Comparison of ENCODE assay signal across 16 cellular contexts in the genomic region with DNA sequence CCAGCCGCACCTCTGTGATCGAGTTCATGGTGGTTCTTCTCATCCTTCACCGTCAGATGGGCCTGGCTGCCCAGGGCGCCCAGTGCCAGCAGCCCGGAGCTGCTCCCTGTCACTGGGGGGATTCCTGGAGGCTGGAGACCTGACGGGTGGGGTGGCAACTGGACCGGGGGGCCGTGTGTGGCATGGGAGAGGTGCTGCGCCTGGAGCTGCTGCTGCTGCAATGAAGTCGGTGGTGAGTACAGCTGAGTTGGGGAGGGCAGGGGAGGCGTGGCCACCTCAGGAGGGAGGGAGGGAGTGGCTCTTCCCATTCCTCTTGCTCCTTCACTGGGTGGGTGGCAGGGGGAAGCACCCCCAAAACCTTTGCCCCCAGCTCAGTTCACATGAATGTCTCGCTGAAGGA.
"Had no signal": no experiment of that assay in that cellular context is flagged by ENCODE, and none has a peak within 500 bp of the region (broad histone marks: within the 10 kb centered on the region; RNA-seq: fewer than 3 reads in every experiment).

No MANE protein-coding gene starts in this region.

- H3K27me3 Mint-ChIP-seq: naive thymus-derived CD4-positive, alpha-beta T cell; stimulated activated naive CD8-positive, alpha-beta T cell treated with anti-CD3 and anti-CD28 coated beads, Interleukin-15, Interleukin-2, amounts not matched to agents 100 ng/mL and 50 ng/mL, for 24 hours had no signal

- ATAC-seq: esophagus mucosa; heart left ventricle; naive thymus-derived CD4-positive, alpha-beta T cell; psoas muscle; sciatic nerve; stimulated activated effector memory CD8-positive, alpha-beta T cell treated with anti-CD3 and anti-CD28 coated beads, Interleukin-12 subunit alpha, Interleukin-12 subunit beta, amount 100 ng/mL, for 72 hours had no signal

- H3K4me3 Mint-ChIP-seq: naive thymus-derived CD4-positive, alpha-beta T cell; nephron progenitor cell; stimulated activated effector memory CD8-positive, alpha-beta T cell treated with anti-CD3 and anti-CD28 coated beads, Interleukin-12 subunit alpha, Interleukin-12 subunit beta, amount 100 ng/mL, for 72 hours; stimulated activated naive CD8-positive, alpha-beta T cell treated with anti-CD3 and anti-CD28 coated beads, Interleukin-15, Interleukin-2, amounts not matched to agents 100 ng/mL and 50 ng/mL, for 24 hours had no signal

- H3K4me3 ChIP-seq: heart left ventricle, psoas muscle, testis, tibial nerve had no signal

- H3K9me3 Mint-ChIP-seq: naive thymus-derived CD4-positive, alpha-beta T cell; nephron progenitor cell; stimulated activated effector memory CD8-positive, alpha-beta T cell treated with anti-CD3 and anti-CD28 coated beads, Interleukin-12 subunit alpha, Interleukin-12 subunit beta, amount 100 ng/mL, for 72 hours; stimulated activated naive CD8-positive, alpha-beta T cell treated with anti-CD3 and anti-CD28 coated beads, Interleukin-15, Interleukin-2, amounts not matched to agents 100 ng/mL and 50 ng/mL, for 24 hours had no signal

- H3K27me3 ChIP-seq: heart left ventricle, testis, tibial nerve had no signal

- H3K27ac ChIP-seq: heart left ventricle, psoas muscle, testis had no signal

- DNase-seq: effector memory CD4-positive, alpha-beta T cell; hippocampal formation; kidney glomerular epithelial cell; naive thymus-derived CD4-positive, alpha-beta T cell; nephron progenitor cell; psoas muscle; retina; stimulated activated CD4-positive, alpha-beta T cell treated with anti-CD3 and anti-CD28 coated beads, Interleukin-12 subunit alpha, Interleukin-12 subunit beta, amount 100 ng/mL, for 4 hours; stimulated activated CD8-positive, alpha-beta memory T cell treated with anti-CD3 and anti-CD28 coated beads, Interleukin-4, amount 100 ng/mL, for 48 hours; testis had no signal

- H3K27ac Mint-ChIP-seq: stimulated activated effector memory CD8-positive, alpha-beta T cell treated with anti-CD3 and anti-CD28 coated beads, Interleukin-12 subunit alpha, Interleukin-12 subunit beta, amount 100 ng/mL, for 72 hours; stimulated activated naive CD8-positive, alpha-beta T cell treated with anti-CD3 and anti-CD28 coated beads, Interleukin-15, Interleukin-2, amounts not matched to agents 100 ng/mL and 50 ng/mL, for 24 hours had no signal

- H3K9me3 ChIP-seq: heart left ventricle, psoas muscle, testis, tibial nerve had no signal
